In genomic region chr7:43868181-43868580, GRCh38 we compare ENCODE assay signal across 7 cellular contexts. TPM values are rescaled to one million over a fixed set of nuclear protein-coding genes. Genes with fewer than 3 reads are reported as not detected.
DNase-seq lines count a peak whose midpoint lies in the region; ATAC-seq and TF ChIP-seq lines count a peak whose summit lies in the region.

No MANE protein-coding gene starts in this region.

- no peak overlapping the region for H3K27ac ChIP-seq in SU-DHL-6 (ENCODE audit: low read depth, low read length)
- H3K27ac ChIP-seq in fibroblast of lung (ENCODE audit: insufficient read depth, low read length), result peak overlapping the region; percentile 42

- peak overlapping the region; percentile 77; the same call in 1 of the 2 replicates for H3K4me3 ChIP-seq in H7 (ENCODE audit: insufficient read depth, low read depth, low read length)
- H3K4me3 ChIP-seq in SU-DHL-6 (ENCODE audit: insufficient read depth, low read length, poor library complexity, severe bottlenecking), result peak overlapping the region; percentile 58
- H3K4me3 ChIP-seq in fibroblast of lung (replicated peaks in 1 of 4; ENCODE audit: control extremely low read depth in 1 of 4, insufficient read depth in 1 of 4, low read depth in 3 of 4, low read length in 4 of 4), result peak overlapping the region; percentile 68 to 81 (median 77)
- H3K4me3 ChIP-seq in skeletal muscle satellite cell (ENCODE audit: low read length), result peak overlapping the region; percentile 93

- H3K9me3 ChIP-seq in SU-DHL-6 (ENCODE audit: insufficient read depth, low read length) (no peaks in the 10 kb centered on the region), fibroblast of lung (ENCODE audit: control insufficient read depth, insufficient read depth, low read depth, low read length) (no peaks in the 10 kb centered on the region), skeletal muscle satellite cell (replicated peaks; ENCODE audit: low read length) (no peaks in the 10 kb centered on the region)

- DNase-seq in H7, result no peak
- no peak for DNase-seq in fibroblast of lung (ENCODE audit: low read depth in 2 of 2)
- DNase-seq in omental fat pad (ENCODE audit: low spot score), result no peak
- DNase-seq in SHP77 treated with DMSO at 0.1 percent for 48 hours (lab: John Stamatoyannopoulos, UW), result no peak

- no peaks in the 10 kb centered on the region for H3K9me2 ChIP-seq in SU-DHL-6 (replicated peaks; ENCODE audit: insufficient read depth, low read length)

- peaks cover 19% of the 10 kb centered on the region for H3K4me1 ChIP-seq in fibroblast of lung (ENCODE audit: control insufficient read depth, extremely low read depth, insufficient read depth, low read length)
- H3K4me1 ChIP-seq in skeletal muscle satellite cell (ENCODE audit: control insufficient read depth, insufficient read depth, low read length), result peaks cover 35% of the 10 kb centered on the region

- H3K9ac ChIP-seq in SU-DHL-6 (ENCODE audit: low read length), result peak overlapping the region; percentile 56
- no peak overlapping the region for H3K9ac ChIP-seq in fibroblast of lung (ENCODE audit: insufficient read depth, low read length)
- H3K9ac ChIP-seq in skeletal muscle satellite cell (ENCODE audit: low read depth, low read length), result peak overlapping the region; percentile 98

- TF ChIP-seq CTCF in SU-DHL-6 (IDR thresholded peaks at IDR 0.05; ENCODE audit: insufficient read depth, low read length, poor library complexity, severe bottlenecking) (no peak), fibroblast of lung (conservative IDR thresholded peaks at IDR 0.05 in 1 of 2, IDR thresholded peaks at IDR 0.05 in 1 of 2; ENCODE audit: low read depth in 1 of 2, low read length in 2 of 2) (no peak), omental fat pad (IDR thresholded peaks at IDR 0.05) (no peak)

- no peaks in the 10 kb centered on the region; the same call in 1 of the 2 replicates for H3K36me3 ChIP-seq in H7 (replicated peaks; ENCODE audit: control insufficient read depth, insufficient read depth, low read length)
- H3K36me3 ChIP-seq in SU-DHL-6 (ENCODE audit: low read length), result no peaks in the 10 kb centered on the region
- peaks cover 11% of the 10 kb centered on the region for H3K36me3 ChIP-seq in fibroblast of lung (ENCODE audit: control insufficient read depth, insufficient read depth, low read length)
- H3K36me3 ChIP-seq in skeletal muscle satellite cell (ENCODE audit: insufficient read depth, low read length), result peaks cover 20% of the 10 kb centered on the region

- H3F3A ChIP-seq in SU-DHL-6 (ENCODE audit: insufficient read depth), result peaks cover 5% of the 10 kb centered on the region; the same call in 1 of the 2 replicates

- ATAC-seq in omental fat pad (ENCODE audit: low FRiP score) (no peak), GM18498 (IDR thresholded peaks at IDR 0.05; ENCODE audit: unreplicated experiment) (no peak)

- H3K4me2 ChIP-seq in SU-DHL-6 (ENCODE audit: low read depth, low read length, poor library complexity, severe bottlenecking) (peak overlapping the region; percentile 71), fibroblast of lung (ENCODE audit: extremely low read depth, insufficient read depth, low read length) (peak overlapping the region; percentile 77), skeletal muscle satellite cell (ENCODE audit: low read length) (peak overlapping the region; percentile 94)

- H3K27me3 ChIP-seq in H7 (ENCODE audit: control insufficient read depth, insufficient read depth, low read length), result no peaks in the 10 kb centered on the region; the same call in 1 of the 2 replicates
- H3K27me3 ChIP-seq in SU-DHL-6 (ENCODE audit: low read length), result no peaks in the 10 kb centered on the region
- H3K27me3 ChIP-seq in fibroblast of lung (ENCODE audit: control insufficient read depth, insufficient read depth, low read length), result no peaks in the 10 kb centered on the region
- H3K27me3 ChIP-seq in skeletal muscle satellite cell (ENCODE audit: control insufficient read depth, insufficient read depth, low read length), result no peaks in the 10 kb centered on the region

- H3K79me2 ChIP-seq in SU-DHL-6 (ENCODE audit: insufficient read depth, low read length) (no peaks in the 10 kb centered on the region), fibroblast of lung (ENCODE audit: control insufficient read depth, insufficient read depth, low read length) (peaks cover 11% of the 10 kb centered on the region)

- H2AFZ ChIP-seq in SU-DHL-6 (ENCODE audit: low read depth, low read length, severe bottlenecking) (peak overlapping the region; percentile 97), fibroblast of lung (ENCODE audit: low read length) (no peak overlapping the region)

- H4K20me1 ChIP-seq in SU-DHL-6 (ENCODE audit: low read depth, low read length), result no peaks in the 10 kb centered on the region
- H4K20me1 ChIP-seq in fibroblast of lung (ENCODE audit: control insufficient read depth, extremely low read depth, insufficient read depth, low read length), result no peaks in the 10 kb centered on the region

RNA-seq across cellular contexts. Expression of gene MRPS24, which starts 1.1 kb away (rescaled TPM):
- total RNA-seq in H7 (2014; rRNA removed; shearing (Covaris generic)), result 138 and 156 TPM in 2 replicates
- 75.8 and 105 TPM in 2 replicates for total RNA-seq in fibroblast of lung
- polyA plus RNA-seq in fibroblast of lung, result 109 and 128 TPM in 2 replicates
- 232 and 280 TPM in 2 replicates for polyA plus RNA-seq in fibroblast of lung (2012)
- polyA minus RNA-seq in fibroblast of lung (ENCODE audit: low replicate concordance), result 104 and 125 TPM in 2 replicates
- 91.1 and 153 TPM in 2 replicates for total RNA-seq in skeletal muscle satellite cell (2012; rRNA removed)
- 100 to 1,000 TPM in 1 of 4 donors, 10 to 100 TPM in 3; 69.8 to 109 (median 82.6) TPM for total RNA-seq in omental fat pad

RNA-seq across cellular contexts. Expression of gene URGCP, which starts 38.2 kb away (rescaled TPM):
- total RNA-seq in H7 (2014; rRNA removed; shearing (Covaris generic)), result 16.2 and 20.8 TPM in 2 replicates
- 27.7 and 42.1 TPM in 2 replicates for total RNA-seq in fibroblast of lung
- 18.3 and 23.2 TPM in 2 replicates for polyA plus RNA-seq in fibroblast of lung
- 19.1 and 19.9 TPM in 2 replicates for polyA plus RNA-seq in fibroblast of lung (2012)
- polyA minus RNA-seq in fibroblast of lung (ENCODE audit: low replicate concordance), result 35.1 and 59.2 TPM in 2 replicates
- 21.4 and 23.3 TPM in 2 replicates for total RNA-seq in skeletal muscle satellite cell (2012; rRNA removed)
- total RNA-seq in omental fat pad, result 10 to 100 TPM; 25.2 to 45.3 (median 25.6) TPM

RNA-seq across cellular contexts. Expression of gene UBE2D4, which starts 58.1 kb away (rescaled TPM):
- total RNA-seq in H7 (2014; rRNA removed; shearing (Covaris generic)), result 5.3 and 6.1 TPM in 2 replicates
- total RNA-seq in fibroblast of lung (6.4 and 10.2 TPM in 2 replicates), omental fat pad (10 to 100 TPM; 21.4 to 27.1 (median 24.2) TPM)
- polyA plus RNA-seq in fibroblast of lung, result 20.2 and 21.3 TPM in 2 replicates
- polyA plus RNA-seq in fibroblast of lung (2012), result 13.6 and 13.9 TPM in 2 replicates
- 24.1 and 51.5 TPM in 2 replicates for polyA minus RNA-seq in fibroblast of lung (ENCODE audit: low replicate concordance)
- total RNA-seq in skeletal muscle satellite cell (2012; rRNA removed), result 7.1 and 12.2 TPM in 2 replicates
